ENCODE assay signal across 13 cellular contexts in the genomic region with DNA sequence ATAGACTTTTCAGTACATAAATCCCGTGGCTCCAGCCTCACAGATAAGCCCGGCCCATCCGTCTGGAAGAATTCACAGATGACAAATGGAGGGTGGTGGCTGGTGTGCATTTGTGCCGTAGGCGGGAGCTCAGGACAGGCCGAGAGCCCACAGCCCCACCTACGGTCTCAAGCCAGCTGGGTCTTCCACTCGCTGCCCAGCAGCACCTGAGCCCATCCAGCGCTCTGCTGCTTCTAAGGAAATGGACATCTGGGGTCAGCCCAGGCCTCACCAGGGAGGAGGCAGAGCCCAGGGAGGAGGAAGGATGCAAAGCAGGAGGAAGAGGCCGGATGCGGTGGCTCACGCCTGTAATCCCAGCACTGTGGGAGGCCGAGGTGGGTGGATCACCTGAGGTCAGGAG.
DNase-seq lines count a peak whose midpoint lies in the region; ATAC-seq, FAIRE-seq and TF ChIP-seq lines count a peak whose summit lies in the region.
"Had no signal": no experiment of that assay in that cellular context is flagged by ENCODE, and none has a peak within 500 bp of the region (broad histone marks: within the 10 kb centered on the region; RNA-seq: fewer than 3 reads in every experiment).

No MANE protein-coding gene starts in this region.

- H2BK12ac ChIP-seq in neuronal stem cell (ENCODE audit: low read length) = no peak overlapping the region

- H3K9me3 ChIP-seq in right lobe of liver (no peaks in the 10 kb centered on the region), HepG2 (ENCODE audit: low read length) (no peaks in the 10 kb centered on the region), WERI-Rb-1 (ENCODE audit: severe bottlenecking) (no peaks in the 10 kb centered on the region), neuronal stem cell (replicated peaks in 1 of 2; ENCODE audit: control insufficient read depth in 2 of 2, insufficient read depth in 1 of 2, low read depth in 1 of 2, low read length in 2 of 2) (no peaks in the 10 kb centered on the region), small intestine (ENCODE audit: control insufficient read depth, low read depth) (no peaks in the 10 kb centered on the region)

- no peak overlapping the region for H3K4me3 ChIP-seq in right lobe of liver
- H3K4me3 ChIP-seq in HepG2 (replicated peaks in 1 of 3; ENCODE audit: insufficient read depth in 1 of 3, low read depth in 2 of 3, low read length in 3 of 3) = no peak overlapping the region
- H3K4me3 ChIP-seq in WERI-Rb-1 (ENCODE audit: low read depth, low read length) = no peak overlapping the region
- no peak overlapping the region for H3K4me3 ChIP-seq in neuronal stem cell (ENCODE audit: low read length in 2 of 2)
- H3K4me3 ChIP-seq in small intestine (ENCODE audit: low read depth in 1 of 2, low read length in 2 of 2) = no peak overlapping the region
- H3K4me3 ChIP-seq: GM23248 had no signal

- H3K79me2 ChIP-seq in HepG2 (ENCODE audit: insufficient read depth, low read length) = no peaks in the 10 kb centered on the region

- CTCF ChIA-PET in HepG2 (lab: Yijun Ruan, JAX; ENCODE audit: low intra/inter-chr PET ratio, low total read pairs) = no interaction called here

- H3K4me2 ChIP-seq in HepG2 (ENCODE audit: low read depth, low read length) = no peak overlapping the region
- no peak overlapping the region for H3K4me2 ChIP-seq in neuronal stem cell (ENCODE audit: insufficient read depth, low read length, poor library complexity, severe bottlenecking)

- no peak for TF ChIP-seq POLR2A in right lobe of liver (IDR thresholded peaks at IDR 0.05)
- TF ChIP-seq POLR2A in HepG2 (IDR thresholded peaks at IDR 0.05; ENCODE audit: insufficient read depth in 1 of 2, low read depth in 2 of 2, low read length in 2 of 2) = no peak

- no peak overlapping the region for H3K9ac ChIP-seq in HepG2 (ENCODE audit: insufficient read depth, low read depth, low read length)
- no peak overlapping the region for H3K9ac ChIP-seq in neuronal stem cell (ENCODE audit: low read depth, low read length, poor library complexity)
- H3K9ac ChIP-seq: GM23248 had no signal

- no peak overlapping the region for H3K27ac ChIP-seq in right lobe of liver
- H3K27ac ChIP-seq in HepG2 (ENCODE audit: extremely low read length, insufficient read depth, low read length) = no peak overlapping the region
- peak overlapping the region; percentile 64 for H3K27ac ChIP-seq in WERI-Rb-1
- no peak overlapping the region for H3K27ac ChIP-seq in neuronal stem cell (replicated peaks; ENCODE audit: low read length)
- no peak overlapping the region for H3K27ac ChIP-seq in small intestine (ENCODE audit: low read depth in 1 of 2, low read length in 1 of 2)
- H3K27ac ChIP-seq: GM23248 had no signal

- no peak overlapping the region for H3K14ac ChIP-seq in neuronal stem cell (ENCODE audit: low read length)

- no TSS peak for BruUV-seq in HepG2 (replicated peaks; lab: Mats Ljungman, UMichigan)

- H4K8ac ChIP-seq in neuronal stem cell (ENCODE audit: low read depth, low read length) = no peak overlapping the region

- no peak overlapping the region for H2AK5ac ChIP-seq in neuronal stem cell (ENCODE audit: low read depth, low read length)

- no peaks in the 10 kb centered on the region for H3K36me3 ChIP-seq in right lobe of liver
- H3K36me3 ChIP-seq in HepG2 (replicated peaks in 1 of 2; ENCODE audit: control insufficient read depth in 1 of 2, insufficient read depth in 2 of 2, low read length in 2 of 2) = no peaks in the 10 kb centered on the region
- no peaks in the 10 kb centered on the region for H3K36me3 ChIP-seq in WERI-Rb-1
- no peaks in the 10 kb centered on the region for H3K36me3 ChIP-seq in neuronal stem cell (replicated peaks in 1 of 2; ENCODE audit: control insufficient read depth in 2 of 2, insufficient read depth in 2 of 2, low read length in 2 of 2)
- H3K36me3 ChIP-seq in small intestine (ENCODE audit: control insufficient read depth in 2 of 2, insufficient read depth in 2 of 2, low read length in 2 of 2) = no peaks in the 10 kb centered on the region

- intact Hi-C loops in right lobe of liver (cut with DNase I) (no loop called here), HepG2 (cut with micrococcal nuclease; ENCODE audit: unreplicated experiment) (no loop called here)

- TF ChIP-seq RAD21 in HepG2 (CRISPR knock-in tag; IDR thresholded peaks at IDR 0.05) = no peak

- ATAC-seq in right lobe of liver (no peak), HepG2 (no peak), HG03139 (IDR thresholded peaks at IDR 0.05; ENCODE audit: unreplicated experiment) (no peak), GM19463 (IDR thresholded peaks at IDR 0.05; ENCODE audit: unreplicated experiment) (no peak)

- no peaks in the 10 kb centered on the region for H3K27me3 ChIP-seq in right lobe of liver
- H3K27me3 ChIP-seq in HepG2 (ENCODE audit: control insufficient read depth in 1 of 2, insufficient read depth in 2 of 2, low read length in 2 of 2) = peaks cover 3 to 30% of the 10 kb centered on the region in 2 experiments; a peak in 3 of 5 replicates
- no peaks in the 10 kb centered on the region for H3K27me3 ChIP-seq in WERI-Rb-1 (ENCODE audit: insufficient read depth, low read depth, severe bottlenecking)
- peaks cover 0 to 24% (median 0%) of the 10 kb centered on the region in 3 experiments for H3K27me3 ChIP-seq in neuronal stem cell (ENCODE audit: control insufficient read depth in 3 of 3, insufficient read depth in 3 of 3, low read depth in 1 of 3, low read length in 3 of 3)
- H3K27me3 ChIP-seq in small intestine (ENCODE audit: control insufficient read depth in 2 of 2, insufficient read depth in 2 of 2, low read length in 2 of 2) = no peaks in the 10 kb centered on the region

- WGBS in right lobe of liver (ENCODE audit: insufficient coverage, low coverage, low lambda C conversion rate, missing lambda C conversion rate) = 54% methylated on average over 5 of the region's 13 CpGs
- WGBS in HepG2 (ENCODE audit: low lambda C conversion rate) = 30% methylated on average over 13 of the region's 13 CpGs
- WGBS in neuronal stem cell (ENCODE audit: extremely low coverage in 2 of 2, insufficient read length in 2 of 2, insufficient replicate concordance in 1 of 2), 2 donors = no CpG with 5 or more reads among the region's 13 CpGs
- WGBS in small intestine, 3 donors = 78 to 84% (median 83%) methylated on average over 11 to 13 of the region's 13 CpGs

- no peaks in the 10 kb centered on the region for H3K4me1 ChIP-seq in right lobe of liver
- peaks cover 6% of the 10 kb centered on the region for H3K4me1 ChIP-seq in HepG2 (ENCODE audit: insufficient read depth, low read length)
- peaks cover 4 to 7% of the 10 kb centered on the region in 2 donors for H3K4me1 ChIP-seq in neuronal stem cell (ENCODE audit: control insufficient read depth in 2 of 2, insufficient read depth in 1 of 2, low read depth in 1 of 2, low read length in 2 of 2)
- H3K4me1 ChIP-seq in small intestine (ENCODE audit: control insufficient read depth in 2 of 2, insufficient read depth in 1 of 2, low read depth in 1 of 2, low read length in 1 of 2) = no peaks in the 10 kb centered on the region

- no peaks in the 10 kb centered on the region for H3K79me1 ChIP-seq in neuronal stem cell (ENCODE audit: low read depth, low read length)

- in situ Hi-C loops in HepG2 (cut with HindIII; ENCODE audit: extremely low pct_ligation_motif_present, low pct_unique_long_range_greater_than_20kb) = no loop called here

- POLR2A ChIA-PET in HepG2 (lab: Yijun Ruan, JAX) = no interaction called here

- TF ChIP-seq CTCF in right lobe of liver (IDR thresholded peaks at IDR 0.05) (no peak), HepG2 (CRISPR knock-in tag; IDR thresholded peaks at IDR 0.05) (no peak), WERI-Rb-1 (IDR thresholded peaks at IDR 0.05; ENCODE audit: low read depth, low read length) (no peak)

- H4K91ac ChIP-seq in neuronal stem cell (ENCODE audit: low read depth, low read length, poor library complexity) = no peak overlapping the region

- no peak overlapping the region for H3K23ac ChIP-seq in neuronal stem cell (ENCODE audit: low read depth, low read length, poor library complexity)

- no peak overlapping the region for H2BK120ac ChIP-seq in neuronal stem cell (ENCODE audit: low read depth, low read length)

- TF ChIP-seq EP300 in HepG2 (IDR thresholded peaks at IDR 0.05; ENCODE audit: low read depth in 2 of 2, low read length in 2 of 2) = no peak
- no peak for TF ChIP-seq EP300 in HepG2 (CRISPR knock-in tag; IDR thresholded peaks at IDR 0.05; ENCODE audit: borderline replicate concordance)

- no peak overlapping the region for H2AFZ ChIP-seq in HepG2 (ENCODE audit: low read length)
- no peak overlapping the region for H2AFZ ChIP-seq in neuronal stem cell (ENCODE audit: low read length)
- H2AFZ ChIP-seq: GM23248 had no signal

- FAIRE-seq in HepG2 (lab: Jason Lieb, UNC) = no peak
- no peak for FAIRE-seq in small intestine (lab: Jason Lieb, UNC)
- FAIRE-seq: A204.1, H54 had no signal

- H2BK5ac ChIP-seq in neuronal stem cell (ENCODE audit: low read length) = peak overlapping the region; percentile 35

- H2BK15ac ChIP-seq in neuronal stem cell (ENCODE audit: low read length) = no peak overlapping the region

- H3K4ac ChIP-seq in neuronal stem cell (ENCODE audit: low read length) = no peak overlapping the region

- no peak overlapping the region for H3K18ac ChIP-seq in neuronal stem cell (ENCODE audit: low read length)

- no peaks in the 10 kb centered on the region for H4K20me1 ChIP-seq in HepG2 (ENCODE audit: insufficient read depth, low read length)

- DNase-seq in right lobe of liver (peak in 2 of 3 donors; percentile 1 to 36), HepG2 (ENCODE audit: low spot score) (no peak), WERI-Rb-1 (peak; percentile 81), neuronal stem cell (ENCODE audit: low spot score) (no peak), small intestine (no peak)
- DNase-seq: Calu3; CD4-positive, CD25-positive, alpha-beta regulatory T cell; DMS 273 treated with DMSO at 0.1 percent for 48 hours; GM23248 had no signal

Comparison
In these comparisons a context has a peak if more than half of its experiments do, and no peak if none do; other contexts are left out.
1. DNase-seq: peak in right lobe of liver (2 of 3) and WERI-Rb-1 (single experiment); none in HepG2 (single experiment), neuronal stem cell (single experiment) and small intestine (single experiment).